In genomic region chr22:42495533-42496141, GRCh38 we compare ENCODE assay signal across 2 cellular contexts.
TF ChIP-seq lines count a peak whose summit lies in the region.

No MANE protein-coding gene starts in this region.

TF ChIP-seq in HEK293, 187 proteins besides CTCF, POLR2A, EP300 and RAD21:
- peak; percentile 57; the same call in 1 of the 2 replicates for TF ChIP-seq EGR2 (tag by site-specific recombination; IDR thresholded peaks at IDR 0.05; ENCODE audit: low read depth)

TF ChIP-seq in GM12878, 131 proteins besides CTCF, POLR2A, EP300 and RAD21:
- TF ChIP-seq BHLHE40 (IDR thresholded peaks at IDR 0.05; ENCODE audit: borderline replicate concordance in 1 of 2, low read depth in 2 of 2, low read length in 1 of 2) = peak in 1 of 2 experiments; percentile 75; a peak in 2 of 4 replicates
